Comparison of ENCODE assay signal across 15 cellular contexts in genomic region chr5:119365847-119366536, GRCh38. TPM values are rescaled to one million over a fixed set of nuclear protein-coding genes. Genes with fewer than 3 reads are reported as not detected.
DNase-seq lines count a peak whose midpoint lies in the region; ATAC-seq and TF ChIP-seq lines count a peak whose summit lies in the region.
"Had no signal": no experiment of that assay in that cellular context is flagged by ENCODE, and none has a peak within 500 bp of the region (broad histone marks: within the 10 kb centered on the region; RNA-seq: fewer than 3 reads in every experiment).

No MANE protein-coding gene starts in this region.

- H3K4me3 Mint-ChIP-seq in activated CD4-positive, alpha-beta T cell treated with anti-CD3 and anti-CD28 coated beads for 36 hours = peak overlapping the region; percentile 57
- H3K4me3 Mint-ChIP-seq in T-helper 17 cell = peak overlapping the region; percentile 77
- peak overlapping the region; percentile 58 to 88 for H3K4me3 Mint-ChIP-seq in stimulated activated naive CD8-positive, alpha-beta T cell treated with anti-CD3 and anti-CD28 coated beads, Interleukin-15, amount 100 ng/mL, for 72 hours

- no peaks in the 10 kb centered on the region for H3K36me3 ChIP-seq in Peyer's patch
- H3K36me3 ChIP-seq: ovary, tibial nerve had no signal

- intact Hi-C loops in activated CD4-positive, alpha-beta T cell treated with anti-CD3 and anti-CD28 coated beads for 36 hours (cut with DNase I, micrococcal nuclease) = loop anchor here in 1 of 2 experiments (2.0 kb wide), 1 partner anchor 33 kb away; no protein-coding TSS in a partner anchor

- H3K36me3 Mint-ChIP-seq in activated CD4-positive, alpha-beta T cell treated with anti-CD3 and anti-CD28 coated beads for 36 hours (ENCODE audit: low read depth) = peaks cover 82% of the 10 kb centered on the region
- peaks cover 4% of the 10 kb centered on the region for H3K36me3 Mint-ChIP-seq in T-helper 17 cell (ENCODE audit: low read depth)

- POLR2A ChIA-PET in activated CD4-positive, alpha-beta T cell treated with anti-CD3 and anti-CD28 coated beads for 36 hours (lab: Charles Lee) = interaction anchor here (0.7 to 2.5 kb wide), 5 partner anchors 9 to 87 kb away, joined by 3 to 9 read pairs (median 3); no protein-coding TSS in a partner anchor

- TF ChIP-seq CTCF in fibroblast of pulmonary artery (IDR thresholded peaks at IDR 0.05; ENCODE audit: low read length, missing control alignments) (no peak), Peyer's patch (IDR thresholded peaks at IDR 0.05) (no peak)

- ATAC-seq in activated CD4-positive, alpha-beta T cell treated with anti-CD3 and anti-CD28 coated beads for 36 hours = no peak
- ATAC-seq in T-helper 17 cell = no peak
- ATAC-seq in stimulated activated naive CD8-positive, alpha-beta T cell treated with anti-CD3 and anti-CD28 coated beads, Interleukin-15, amount 100 ng/mL, for 72 hours = no peak
- ATAC-seq in GM19395 (IDR thresholded peaks at IDR 0.05; ENCODE audit: unreplicated experiment) = no peak
- no peak for ATAC-seq in HG03520 (IDR thresholded peaks at IDR 0.05; ENCODE audit: unreplicated experiment)

- peaks cover 1% of the 10 kb centered on the region for H3K9me3 Mint-ChIP-seq in activated CD4-positive, alpha-beta T cell treated with anti-CD3 and anti-CD28 coated beads for 36 hours (ENCODE audit: low read depth)
- H3K9me3 Mint-ChIP-seq in stimulated activated naive CD8-positive, alpha-beta T cell treated with anti-CD3 and anti-CD28 coated beads, Interleukin-15, amount 100 ng/mL, for 72 hours = peaks cover 0 to 4% of the 10 kb centered on the region in 2 donors

- no peak for DNase-seq in activated CD4-positive, alpha-beta T cell treated with anti-CD3 and anti-CD28 coated beads for 36 hours
- DNase-seq in activated CD4-positive, alpha-beta T cell treated with anti-CD3 and anti-CD28 coated beads, Interleukin-2, amount 50 U/mL, for 4 hours = no peak
- DNase-seq in T-helper 17 cell (no peak), fibroblast of pulmonary artery (ENCODE audit: low read depth) (peak; percentile 62), Peyer's patch (no peak)
- no peak for DNase-seq in stimulated activated naive CD8-positive, alpha-beta T cell treated with anti-CD3 and anti-CD28 coated beads, Interleukin-15, amount 100 ng/mL, for 72 hours
- DNase-seq: activated CD4-positive, alpha-beta T cell treated with anti-CD3 and anti-CD28 coated beads, Interleukin-2, amount 50 U/mL, for 1 hour; EL; kidney; NCI-H2081; ovary; stimulated activated CD4-positive, alpha-beta T cell treated with anti-CD3 and anti-CD28 coated beads, Interleukin-4, amount 100 ng/mL, for 1 hour had no signal

- CTCF ChIA-PET in activated CD4-positive, alpha-beta T cell treated with anti-CD3 and anti-CD28 coated beads for 36 hours (lab: Charles Lee) = interaction anchor here (0.6 to 5.3 kb wide), 15 partner anchors 9 to 378 kb away, joined by 3 to 30 read pairs (median 4); partner anchors contain the start of genes DTWD2 and TNFAIP8

- peaks cover 0 to 17% (median 14%) of the 10 kb centered on the region in 4 donors for H3K4me1 ChIP-seq in Peyer's patch

- H3K27ac Mint-ChIP-seq in activated CD4-positive, alpha-beta T cell treated with anti-CD3 and anti-CD28 coated beads for 36 hours = peak overlapping the region; percentile 95
- peak overlapping the region; percentile 98 for H3K27ac Mint-ChIP-seq in T-helper 17 cell
- H3K27ac Mint-ChIP-seq in stimulated activated naive CD8-positive, alpha-beta T cell treated with anti-CD3 and anti-CD28 coated beads, Interleukin-15, amount 100 ng/mL, for 72 hours = peak overlapping the region; percentile 98 to 100

- peak overlapping the region in 2 of 4 donors; percentile 38 to 39 for H3K27ac ChIP-seq in Peyer's patch
- H3K27ac ChIP-seq: ovary had no signal

- H3K27me3 Mint-ChIP-seq in activated CD4-positive, alpha-beta T cell treated with anti-CD3 and anti-CD28 coated beads for 36 hours = no peaks in the 10 kb centered on the region
- H3K27me3 Mint-ChIP-seq in T-helper 17 cell = no peaks in the 10 kb centered on the region
- H3K27me3 Mint-ChIP-seq in stimulated activated naive CD8-positive, alpha-beta T cell treated with anti-CD3 and anti-CD28 coated beads, Interleukin-15, amount 100 ng/mL, for 72 hours = no peaks in the 10 kb centered on the region

- no peak for TF ChIP-seq POLR2A in Peyer's patch (IDR thresholded peaks at IDR 0.05)

- H3K27me3 ChIP-seq in Peyer's patch = no peaks in the 10 kb centered on the region
- H3K27me3 ChIP-seq: ovary, tibial nerve had no signal

- H3K4me1 Mint-ChIP-seq in activated CD4-positive, alpha-beta T cell treated with anti-CD3 and anti-CD28 coated beads for 36 hours = peaks cover 97% of the 10 kb centered on the region
- peaks cover 65% of the 10 kb centered on the region for H3K4me1 Mint-ChIP-seq in T-helper 17 cell
- H3K4me1 Mint-ChIP-seq in stimulated activated naive CD8-positive, alpha-beta T cell treated with anti-CD3 and anti-CD28 coated beads, Interleukin-15, amount 100 ng/mL, for 72 hours = peaks cover 96% of the 10 kb centered on the region

- no peak overlapping the region for H3K4me3 ChIP-seq in fibroblast of pulmonary artery (replicated peaks; ENCODE audit: low read depth, low read length)
- no peak overlapping the region for H3K4me3 ChIP-seq in Peyer's patch
- H3K4me3 ChIP-seq: ovary, tibial nerve had no signal

- no peaks in the 10 kb centered on the region for H3K9me3 ChIP-seq in T-helper 17 cell (ENCODE audit: control insufficient read depth, low read length, poor library complexity, severe bottlenecking)
- H3K9me3 ChIP-seq in Peyer's patch = no peaks in the 10 kb centered on the region
- H3K9me3 ChIP-seq: ovary, tibial nerve had no signal

RNA-seq across cellular contexts. Expression of gene TNFAIP8, which starts 10.2 kb away (rescaled TPM):
- 100 to 1,000 TPM; 166 to 171 TPM for total RNA-seq in activated CD4-positive, alpha-beta T cell treated with anti-CD3 and anti-CD28 coated beads for 36 hours
- total RNA-seq in T-helper 17 cell (100 to 1,000 TPM; 130 to 140 TPM), Peyer's patch (10 to 100 TPM in 2 of 4 donors, 1 to 10 TPM in 2; 3.0 to 47.9 (median 10.2) TPM)
